ENCODE assay signal across 8 cellular contexts in genomic region chr2:47569658-47570398, GRCh38. TPM values are rescaled to one million over a fixed set of nuclear protein-coding genes. Genes with fewer than 3 reads are reported as not detected.
DNase-seq lines count a peak whose midpoint lies in the region; ATAC-seq and TF ChIP-seq lines count a peak whose summit lies in the region.

No MANE protein-coding gene starts in this region.

- no CpG with 5 or more reads among the region's 93 CpGs for WGBS in neuronal stem cell (ENCODE audit: extremely low coverage in 2 of 2, insufficient read length in 2 of 2, insufficient replicate concordance in 1 of 2), 2 donors

- no peak overlapping the region for H3K14ac ChIP-seq in neuronal stem cell (ENCODE audit: low read length)

- H3K27me3 ChIP-seq in dorsolateral prefrontal cortex: peaks cover 0 to 47% (median 11%) of the 10 kb centered on the region in 45 donors
- peaks cover 0 to 34% (median 19%) of the 10 kb centered on the region in 3 experiments for H3K27me3 ChIP-seq in neuronal stem cell (ENCODE audit: control insufficient read depth in 3 of 3, insufficient read depth in 3 of 3, low read depth in 1 of 3, low read length in 3 of 3)

- no peak overlapping the region for H3K4ac ChIP-seq in neuronal stem cell (ENCODE audit: low read length)

- peak overlapping the region; percentile 70 for H3K23ac ChIP-seq in neuronal stem cell (ENCODE audit: low read depth, low read length, poor library complexity)

- peak overlapping the region; percentile 89 for H3K9ac ChIP-seq in neuronal stem cell (ENCODE audit: low read depth, low read length, poor library complexity)

- H3K4me3 ChIP-seq in dorsolateral prefrontal cortex (peak overlapping the region; percentile 37 to 77 (median 64)), neuronal stem cell (ENCODE audit: low read length in 2 of 2) (peak overlapping the region; percentile 71 to 93)

- peak overlapping the region; percentile 90 for H2AFZ ChIP-seq in neuronal stem cell (ENCODE audit: low read length)

- no peak overlapping the region for H4K8ac ChIP-seq in neuronal stem cell (ENCODE audit: low read depth, low read length)

- peaks cover 7% of the 10 kb centered on the region for H3K79me1 ChIP-seq in neuronal stem cell (ENCODE audit: low read depth, low read length)

- peak overlapping the region; percentile 95 for H3K4me2 ChIP-seq in neuronal stem cell (ENCODE audit: insufficient read depth, low read length, poor library complexity, severe bottlenecking)

- H2BK15ac ChIP-seq in neuronal stem cell (ENCODE audit: low read length): peak overlapping the region; percentile 68

- no peak overlapping the region for H2BK5ac ChIP-seq in neuronal stem cell (ENCODE audit: low read length)

- no peaks in the 10 kb centered on the region for H3K9me3 ChIP-seq in neuronal stem cell (replicated peaks in 1 of 2; ENCODE audit: control insufficient read depth in 2 of 2, insufficient read depth in 1 of 2, low read depth in 1 of 2, low read length in 2 of 2)

- peaks cover 7 to 11% of the 10 kb centered on the region in 2 donors for H3K4me1 ChIP-seq in neuronal stem cell (ENCODE audit: control insufficient read depth in 2 of 2, insufficient read depth in 1 of 2, low read depth in 1 of 2, low read length in 2 of 2)

- DNase-seq in NCI-H524 (lab: John Stamatoyannopoulos, UW): peak; percentile 15 to 51
- DNase-seq in NCI-H524 treated with DMSO at 0.1 percent for 48 hours (lab: John Stamatoyannopoulos, UW): no peak
- peak; percentile 70 for DNase-seq in NCI-H2227 (lab: John Stamatoyannopoulos, UW; ENCODE audit: unreplicated experiment)
- DNase-seq in dorsolateral prefrontal cortex: peak in 3 of 10 donors; percentile 51 to 63 (median 58)
- DNase-seq in neuronal stem cell (ENCODE audit: low spot score): peak; percentile 26
- DNase-seq in AG08395 (ENCODE audit: low spot score): no peak
- no peak for DNase-seq in NOMO-1 treated with DMSO at 0.1 percent for 48 hours (lab: John Stamatoyannopoulos, UW; ENCODE audit: unreplicated experiment)

- H4K91ac ChIP-seq in neuronal stem cell (ENCODE audit: low read depth, low read length, poor library complexity): no peak overlapping the region

- H3K36me3 ChIP-seq in neuronal stem cell (replicated peaks in 1 of 2; ENCODE audit: control insufficient read depth in 2 of 2, insufficient read depth in 2 of 2, low read length in 2 of 2): peaks cover 0 to 8% of the 10 kb centered on the region in 2 donors

- H3K27ac ChIP-seq in dorsolateral prefrontal cortex: peak overlapping the region in 38 of 59 donors; percentile 12 to 85 (median 62)
- H3K27ac ChIP-seq in neuronal stem cell (replicated peaks; ENCODE audit: low read length): no peak overlapping the region

- no peak for TF ChIP-seq POLR2A in GM18505 (IDR thresholded peaks at IDR 0.05; ENCODE audit: borderline replicate concordance, extremely low read depth, insufficient read depth, insufficient read length)

- no peak for ATAC-seq in GM18505 (IDR thresholded peaks at IDR 0.05; ENCODE audit: unreplicated experiment)

- H2AK5ac ChIP-seq in neuronal stem cell (ENCODE audit: low read depth, low read length): no peak overlapping the region

- no peak overlapping the region for H2BK120ac ChIP-seq in neuronal stem cell (ENCODE audit: low read depth, low read length)

- H2BK12ac ChIP-seq in neuronal stem cell (ENCODE audit: low read length): no peak overlapping the region

- intact Hi-C loops in dorsolateral prefrontal cortex (cut with DNase I): loop anchor here in 1 of 2 donors (5.0 kb wide), 1 partner anchor 48 kb away; no protein-coding TSS in a partner anchor

- TF ChIP-seq CTCF in dorsolateral prefrontal cortex (IDR thresholded peaks at IDR 0.05 in 54 of 56, conservative IDR thresholded peaks at IDR 0.05 in 2 of 56; ENCODE audit: low read depth in 1 of 56, partially characterized antibody in 56 of 56): no peak

- H3K18ac ChIP-seq in neuronal stem cell (ENCODE audit: low read length): peak overlapping the region; percentile 91

RNA-seq across cellular contexts. Expression of gene KCNK12, which starts 1.0 kb away (rescaled TPM):
- total RNA-seq in dorsolateral prefrontal cortex: 10 to 100 TPM in 119 of 120 experiments, 1 to 10 TPM in 1; 5.3 to 38.0 (median 20.1) TPM
- 7.9 TPM for polyA plus RNA-seq in neuronal stem cell (2013, experiment 1 of 2)
- 7.8 TPM for polyA plus RNA-seq in neuronal stem cell (2013, experiment 2 of 2)

Comparison
In these comparisons a context has a peak if more than half of its experiments do, and no peak if none do; other contexts are left out.
1. DNase-seq: peak in NCI-H524 (2 of 2), NCI-H2227 (single experiment) and neuronal stem cell (single experiment); none in NCI-H524 treated with DMSO at 0.1 percent for 48 hours (single experiment), AG08395 (single experiment) and NOMO-1 treated with DMSO at 0.1 percent for 48 hours (single experiment).